ENCODE assay signal across 11 cellular contexts in genomic region chr7:134031835-134032617, GRCh38.
DNase-seq lines count a peak whose midpoint lies in the region; ATAC-seq, FAIRE-seq and TF ChIP-seq lines count a peak whose summit lies in the region.
"Had no signal": no experiment of that assay in that cellular context is flagged by ENCODE, and none has a peak within 500 bp of the region (broad histone marks: within the 10 kb centered on the region; RNA-seq: fewer than 3 reads in every experiment).

No MANE protein-coding gene starts in this region.

- H3K9me3 Mint-ChIP-seq in natural killer cell treated with Interleukin-12 subunit alpha and Interleukin-12 subunit beta and Interleukin-15 and Interleukin-18, amount 100 ng/mL, for 72 hours = no peaks in the 10 kb centered on the region
- H3K9me3 Mint-ChIP-seq: activated T-helper 17 cell treated with anti-CD3 and anti-CD28 coated beads, Interleukin-2, amount 50 U/mL, for 72 hours had no signal

- peaks cover 15 to 21% of the 10 kb centered on the region in 2 donors for H3K4me1 Mint-ChIP-seq in natural killer cell treated with Interleukin-12 subunit alpha and Interleukin-12 subunit beta and Interleukin-15 and Interleukin-18, amount 100 ng/mL, for 72 hours (ENCODE audit: low read depth in 2 of 2)
- H3K4me1 Mint-ChIP-seq: activated T-helper 17 cell treated with anti-CD3 and anti-CD28 coated beads, Interleukin-2, amount 50 U/mL, for 72 hours had no signal

- no peaks in the 10 kb centered on the region for H3K36me3 ChIP-seq in bronchial epithelial cell (ENCODE audit: control insufficient read depth, insufficient read depth, low read length)

- no peaks in the 10 kb centered on the region for H3K36me3 Mint-ChIP-seq in natural killer cell treated with Interleukin-12 subunit alpha and Interleukin-12 subunit beta and Interleukin-15 and Interleukin-18, amount 100 ng/mL, for 72 hours

- H3K27ac Mint-ChIP-seq in natural killer cell treated with Interleukin-12 subunit alpha and Interleukin-12 subunit beta and Interleukin-15 and Interleukin-18, amount 100 ng/mL, for 72 hours = no peak overlapping the region
- H3K27ac Mint-ChIP-seq: activated T-helper 17 cell treated with anti-CD3 and anti-CD28 coated beads, Interleukin-2, amount 50 U/mL, for 72 hours had no signal

- FAIRE-seq in bronchial epithelial cell (lab: Jason Lieb, UNC) = no peak

- TF ChIP-seq CTCF in bronchial epithelial cell (IDR thresholded peaks at IDR 0.05; ENCODE audit: insufficient read depth, low read length, severe bottlenecking) = no peak

- no peaks in the 10 kb centered on the region for H3K27me3 ChIP-seq in bronchial epithelial cell (ENCODE audit: control insufficient read depth, insufficient read depth, low read length)

- ATAC-seq in natural killer cell treated with Interleukin-12 subunit alpha and Interleukin-12 subunit beta and Interleukin-15 and Interleukin-18, amount 100 ng/mL, for 72 hours = peak; percentile 51 to 70
- ATAC-seq in GM19351 (IDR thresholded peaks at IDR 0.05; ENCODE audit: unreplicated experiment) = no peak
- ATAC-seq: activated T-helper 17 cell treated with anti-CD3 and anti-CD28 coated beads, Interleukin-2, amount 50 U/mL, for 72 hours had no signal

- DNase-seq in NCI-H2171 treated with DMSO at 0.1 percent for 48 hours (lab: John Stamatoyannopoulos, UW) (peak; percentile 8), NCI-H2171 (lab: John Stamatoyannopoulos, UW) (no peak), NCI-H2081 (lab: John Stamatoyannopoulos, UW) (peak; percentile 88 to 96), bronchial epithelial cell (ENCODE audit: low read depth) (peak; percentile 20), anterior cingulate cortex (lab: John Stamatoyannopoulos, UW) (no peak), NCI-H1930 (lab: John Stamatoyannopoulos, UW) (no peak)
- DNase-seq in natural killer cell treated with Interleukin-12 subunit alpha and Interleukin-12 subunit beta and Interleukin-15 and Interleukin-18, amount 100 ng/mL, for 72 hours (ENCODE audit: low spot score) = no peak
- DNase-seq: ACHN, KBM-7 had no signal

- no peak overlapping the region for H3K4me3 ChIP-seq in bronchial epithelial cell (ENCODE audit: low read depth, low read length)

- no peak overlapping the region for H3K4me3 Mint-ChIP-seq in natural killer cell treated with Interleukin-12 subunit alpha and Interleukin-12 subunit beta and Interleukin-15 and Interleukin-18, amount 100 ng/mL, for 72 hours
- H3K4me3 Mint-ChIP-seq: activated T-helper 17 cell treated with anti-CD3 and anti-CD28 coated beads, Interleukin-2, amount 50 U/mL, for 72 hours had no signal

- no peaks in the 10 kb centered on the region for H3K27me3 Mint-ChIP-seq in natural killer cell treated with Interleukin-12 subunit alpha and Interleukin-12 subunit beta and Interleukin-15 and Interleukin-18, amount 100 ng/mL, for 72 hours
- H3K27me3 Mint-ChIP-seq: activated T-helper 17 cell treated with anti-CD3 and anti-CD28 coated beads, Interleukin-2, amount 50 U/mL, for 72 hours had no signal

Comparison
In these comparisons a context has a peak if more than half of its experiments do, and no peak if none do; other contexts are left out.
1. DNase-seq: peak in NCI-H2171 treated with DMSO at 0.1 percent for 48 hours (single experiment), NCI-H2081 (2 of 2) and bronchial epithelial cell (single experiment); none in NCI-H2171 (single experiment), natural killer cell treated with Interleukin-12 subunit alpha and Interleukin-12 subunit beta and Interleukin-15 and Interleukin-18, amount 100 ng/mL, for 72 hours (single experiment), anterior cingulate cortex (0 of 58) and NCI-H1930 (0 of 2).